Comparison of ENCODE assay signal across 9 cellular contexts in genomic region chrX:65821721-65822496, GRCh38.
DNase-seq lines count a peak whose midpoint lies in the region; ATAC-seq, FAIRE-seq and TF ChIP-seq lines count a peak whose summit lies in the region.
"Had no signal": no experiment of that assay in that cellular context is flagged by ENCODE, and none has a peak within 500 bp of the region (broad histone marks: within the 10 kb centered on the region; RNA-seq: fewer than 3 reads in every experiment).

No MANE protein-coding gene starts in this region.

- H3K27ac ChIP-seq in heart left ventricle = no peak overlapping the region
- H3K27ac ChIP-seq: parathyroid adenoma had no signal

- H3K27me3 Mint-ChIP-seq in activated CD8-positive, alpha-beta memory T cell treated with anti-CD3 and anti-CD28 coated beads, Interleukin-2, amount 10 ng/mL, durations not matched to agents 7 days and 5 days = peaks cover 5% of the 10 kb centered on the region

- ATAC-seq in HG03342 (IDR thresholded peaks at IDR 0.05; ENCODE audit: unreplicated experiment) (peak; percentile 63), heart left ventricle (peak in 2 of 4 donors; percentile 52 to 64)
- peak; percentile 78 for ATAC-seq in activated CD8-positive, alpha-beta memory T cell treated with anti-CD3 and anti-CD28 coated beads, Interleukin-2, amount 10 ng/mL, durations not matched to agents 7 days and 5 days

- CTCF ChIA-PET in activated CD8-positive, alpha-beta memory T cell treated with anti-CD3 and anti-CD28 coated beads, Interleukin-2, amount 10 ng/mL, durations not matched to agents 7 days and 5 days (lab: Charles Lee) = no interaction called here

- H3K36me3 Mint-ChIP-seq in activated CD8-positive, alpha-beta memory T cell treated with anti-CD3 and anti-CD28 coated beads, Interleukin-2, amount 10 ng/mL, durations not matched to agents 7 days and 5 days = peaks cover 9% of the 10 kb centered on the region

- peaks cover 0 to 4% (median 0%) of the 10 kb centered on the region in 12 donors for H3K4me1 ChIP-seq in heart left ventricle
- H3K4me1 ChIP-seq: parathyroid adenoma had no signal

- no peak for TF ChIP-seq POLR2A in heart left ventricle (IDR thresholded peaks at IDR 0.05)

- H3K4me3 Mint-ChIP-seq in activated CD8-positive, alpha-beta memory T cell treated with anti-CD3 and anti-CD28 coated beads, Interleukin-2, amount 10 ng/mL, durations not matched to agents 7 days and 5 days = peak overlapping the region; percentile 60

- 4 to 49% (median 22%) methylated on average over 25 to 48 of the region's 48 CpGs for WGBS in heart left ventricle, 4 donors

- peaks cover 0 to 40% (median 0%) of the 10 kb centered on the region in 9 donors for H3K27me3 ChIP-seq in heart left ventricle

- no peak for FAIRE-seq in HTR-8/SVneo (lab: Jason Lieb, UNC)

- H3K36me3 ChIP-seq in heart left ventricle = no peaks in the 10 kb centered on the region

- no peaks in the 10 kb centered on the region for H3K9me3 ChIP-seq in heart left ventricle

- no peak overlapping the region for H3K27ac Mint-ChIP-seq in activated CD8-positive, alpha-beta memory T cell treated with anti-CD3 and anti-CD28 coated beads, Interleukin-2, amount 10 ng/mL, durations not matched to agents 7 days and 5 days

- H3K9me3 Mint-ChIP-seq in activated CD8-positive, alpha-beta memory T cell treated with anti-CD3 and anti-CD28 coated beads, Interleukin-2, amount 10 ng/mL, durations not matched to agents 7 days and 5 days (ENCODE audit: low read depth) = peaks cover 4% of the 10 kb centered on the region

- TF ChIP-seq CTCF in GM12875 (IDR thresholded peaks at IDR 0.05; ENCODE audit: borderline replicate concordance, insufficient read depth, low read depth, low read length) (no peak), heart left ventricle (IDR thresholded peaks at IDR 0.05) (no peak)

- H3K4me3 ChIP-seq in GM12875 (ENCODE audit: low read depth, low read length) (peak overlapping the region; percentile 53), heart left ventricle (peak overlapping the region in 11 of 12 donors; percentile 17 to 57 (median 46))

- peak; percentile 45 for DNase-seq in activated CD8-positive, alpha-beta memory T cell treated with anti-CD3 and anti-CD28 coated beads, Interleukin-2, amount 10 ng/mL, durations not matched to agents 7 days and 5 days
- DNase-seq in heart left ventricle (peak in 4 of 5 donors; percentile 6 to 60 (median 27)), superior temporal gyrus (ENCODE audit: extremely low spot score) (no peak), mesenteric fat pad (ENCODE audit: low spot score) (no peak), HTR-8/SVneo (ENCODE audit: insufficient read length, low spot score) (no peak)
- peak; percentile 1 for DNase-seq in stimulated activated CD8-positive, alpha-beta memory T cell treated with anti-CD3 and anti-CD28 coated beads, Interleukin-12 subunit alpha, Interleukin-12 subunit beta, amount 100 ng/mL, for 1 hour (ENCODE audit: low read depth)

- H3K4me1 Mint-ChIP-seq in activated CD8-positive, alpha-beta memory T cell treated with anti-CD3 and anti-CD28 coated beads, Interleukin-2, amount 10 ng/mL, durations not matched to agents 7 days and 5 days = peaks cover 9% of the 10 kb centered on the region

- intact Hi-C loops in heart left ventricle (cut with DNase I) = no loop called here

Comparison
In these comparisons a context has a peak if more than half of its experiments do, and no peak if none do; other contexts are left out.
1. DNase-seq: peak in activated CD8-positive, alpha-beta memory T cell treated with anti-CD3 and anti-CD28 coated beads, Interleukin-2, amount 10 ng/mL, durations not matched to agents 7 days and 5 days (single experiment), heart left ventricle (4 of 5) and stimulated activated CD8-positive, alpha-beta memory T cell treated with anti-CD3 and anti-CD28 coated beads, Interleukin-12 subunit alpha, Interleukin-12 subunit beta, amount 100 ng/mL, for 1 hour (single experiment); none in superior temporal gyrus (single experiment), mesenteric fat pad (single experiment) and HTR-8/SVneo (single experiment).